8 cellular contexts compared by ENCODE assay signal in genomic region chr4:110821186-110821585, GRCh38.
"Had no signal": no experiment of that assay in that cellular context is flagged by ENCODE, and none has a peak within 500 bp of the region (broad histone marks: within the 10 kb centered on the region; RNA-seq: fewer than 3 reads in every experiment).

No MANE protein-coding gene starts in this region.

- H3K4me1 Mint-ChIP-seq: GM23338, IgD-negative memory B cell had no signal

- H3K36me3 ChIP-seq: HAP-1 had no signal

- H3K9me3 ChIP-seq: HAP-1 had no signal

- FAIRE-seq: HTR-8/SVneo had no signal

- H3K4me2 ChIP-seq: GM23338 had no signal

- ATAC-seq: GM23338, HCT116 had no signal

- DNase-seq: H7, HFFc6, KG1 had no signal

- H3K9me3 Mint-ChIP-seq: HFFc6, IgD-negative memory B cell had no signal

- H3K4me3 ChIP-seq: GM23338, HAP-1 had no signal

- H3K4me3 Mint-ChIP-seq: GM23338, HFFc6, IgD-negative memory B cell had no signal

- H3K4me1 ChIP-seq: HAP-1 had no signal

- H3K27me3 Mint-ChIP-seq: IgD-negative memory B cell had no signal

- H3K27ac Mint-ChIP-seq: GM23338, HFFc6 had no signal

- H3K36me3 Mint-ChIP-seq: IgD-negative memory B cell had no signal
